ENCODE assay signal across 8 cellular contexts in genomic region chr2:19989681-19990415, GRCh38.
DNase-seq lines count a peak whose midpoint lies in the region; ATAC-seq lines count a peak whose summit lies in the region.

Gene WDR35, minus strand, starts transcription at chr2:19990105. Its CDS starts 90 bp downstream, at chr2:19990015.

- peak; percentile 99 for DNase-seq in AG08395 (ENCODE audit: low spot score)
- DNase-seq in NCI-H2227 (lab: John Stamatoyannopoulos, UW; ENCODE audit: unreplicated experiment), result peak; percentile 96
- DNase-seq in activated CD4-positive, CD25-positive, alpha-beta regulatory T cell (lab: John Stamatoyannopoulos, UW), result peak; percentile 77 to 83 (median 80)
- peak in 60 of 61 donors; percentile 20 to 91 (median 81) for DNase-seq in caudate nucleus (lab: John Stamatoyannopoulos, UW)
- peak; percentile 93 for DNase-seq in islet precursor cell
- peak; percentile 93 for DNase-seq in stimulated activated CD4-positive, alpha-beta T cell treated with anti-CD3 and anti-CD28 coated beads, Interleukin-12 subunit alpha, Interleukin-12 subunit beta, amount 100 ng/mL, for 4 hours

- ATAC-seq in GM18909 (IDR thresholded peaks at IDR 0.05; ENCODE audit: poor library complexity, unreplicated experiment) (peak; percentile 91), HG03139 (IDR thresholded peaks at IDR 0.05; ENCODE audit: unreplicated experiment) (peak; percentile 89)

- H3K27ac ChIP-seq in caudate nucleus (ENCODE audit: low read depth, low read length), result peak within 1 kb of the TSS; percentile 83

Comparison
In these comparisons a context has a peak if more than half of its experiments do, and no peak if none do; other contexts are left out.
1. Peak in every context shown above with its lines: DNase-seq, ATAC-seq and H3K27ac ChIP-seq.